Comparison of ENCODE assay signal across 2 cellular contexts in the genomic region with DNA sequence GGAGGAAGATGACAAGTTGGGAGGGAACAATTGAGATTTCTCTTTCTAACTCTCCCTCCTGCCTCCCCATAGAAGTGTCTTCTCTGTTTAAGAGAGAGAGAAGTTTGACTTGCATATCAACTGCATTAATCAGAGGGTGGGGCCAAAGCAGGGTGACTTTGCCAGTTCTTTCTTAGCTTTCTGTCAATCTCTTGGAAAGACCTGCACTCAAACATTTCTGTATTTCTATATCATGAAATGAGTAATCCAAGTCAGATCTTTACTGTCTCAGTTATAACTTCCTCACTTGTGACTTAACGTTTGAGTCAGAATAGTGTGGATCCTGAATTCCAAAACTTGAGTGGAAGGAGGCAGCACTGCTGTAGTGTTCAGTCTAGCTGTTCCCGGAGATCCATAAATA.
TF ChIP-seq lines count a peak whose summit lies in the region.

No MANE protein-coding gene starts in this region.

TF ChIP-seq in SK-N-SH treated with all-trans-retinoic acid at 6 μM for 48 hours, 23 proteins besides CTCF, POLR2A, EP300 and RAD21 (continued from another document):
- TF ChIP-seq, protein P1, sequence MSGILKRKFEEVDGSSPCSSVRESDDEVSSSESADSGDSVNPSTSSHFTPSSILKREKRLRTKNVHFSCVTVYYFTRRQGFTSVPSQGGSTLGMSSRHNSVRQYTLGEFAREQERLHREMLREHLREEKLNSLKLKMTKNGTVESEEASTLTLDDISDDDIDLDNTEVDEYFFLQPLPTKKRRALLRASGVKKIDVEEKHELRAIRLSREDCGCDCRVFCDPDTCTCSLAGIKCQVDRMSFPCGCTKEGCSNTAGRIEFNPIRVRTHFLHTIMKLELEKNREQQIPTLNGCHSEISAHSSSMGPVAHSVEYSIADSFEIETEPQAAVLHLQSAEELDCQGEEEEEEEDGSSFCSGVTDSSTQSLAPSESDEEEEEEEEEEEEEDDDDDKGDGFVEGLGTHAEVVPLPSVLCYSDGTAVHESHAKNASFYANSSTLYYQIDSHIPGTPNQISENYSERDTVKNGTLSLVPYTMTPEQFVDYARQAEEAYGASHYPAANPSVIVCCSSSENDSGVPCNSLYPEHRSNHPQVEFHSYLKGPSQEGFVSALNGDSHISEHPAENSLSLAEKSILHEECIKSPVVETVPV (CRISPR knock-in tag; IDR thresholded peaks at IDR 0.05), result no peak
- no peak for TF ChIP-seq RARB (CRISPR knock-in tag; IDR thresholded peaks at IDR 0.05)
- TF ChIP-seq PPARA (CRISPR knock-in tag; IDR thresholded peaks at IDR 0.05; ENCODE audit: borderline replicate concordance), result no peak
- TF ChIP-seq ISL1 (CRISPR knock-in tag; IDR thresholded peaks at IDR 0.05), result no peak
- no peak for TF ChIP-seq SNAI2 (CRISPR knock-in tag; IDR thresholded peaks at IDR 0.05)
- TF ChIP-seq, protein P2, sequence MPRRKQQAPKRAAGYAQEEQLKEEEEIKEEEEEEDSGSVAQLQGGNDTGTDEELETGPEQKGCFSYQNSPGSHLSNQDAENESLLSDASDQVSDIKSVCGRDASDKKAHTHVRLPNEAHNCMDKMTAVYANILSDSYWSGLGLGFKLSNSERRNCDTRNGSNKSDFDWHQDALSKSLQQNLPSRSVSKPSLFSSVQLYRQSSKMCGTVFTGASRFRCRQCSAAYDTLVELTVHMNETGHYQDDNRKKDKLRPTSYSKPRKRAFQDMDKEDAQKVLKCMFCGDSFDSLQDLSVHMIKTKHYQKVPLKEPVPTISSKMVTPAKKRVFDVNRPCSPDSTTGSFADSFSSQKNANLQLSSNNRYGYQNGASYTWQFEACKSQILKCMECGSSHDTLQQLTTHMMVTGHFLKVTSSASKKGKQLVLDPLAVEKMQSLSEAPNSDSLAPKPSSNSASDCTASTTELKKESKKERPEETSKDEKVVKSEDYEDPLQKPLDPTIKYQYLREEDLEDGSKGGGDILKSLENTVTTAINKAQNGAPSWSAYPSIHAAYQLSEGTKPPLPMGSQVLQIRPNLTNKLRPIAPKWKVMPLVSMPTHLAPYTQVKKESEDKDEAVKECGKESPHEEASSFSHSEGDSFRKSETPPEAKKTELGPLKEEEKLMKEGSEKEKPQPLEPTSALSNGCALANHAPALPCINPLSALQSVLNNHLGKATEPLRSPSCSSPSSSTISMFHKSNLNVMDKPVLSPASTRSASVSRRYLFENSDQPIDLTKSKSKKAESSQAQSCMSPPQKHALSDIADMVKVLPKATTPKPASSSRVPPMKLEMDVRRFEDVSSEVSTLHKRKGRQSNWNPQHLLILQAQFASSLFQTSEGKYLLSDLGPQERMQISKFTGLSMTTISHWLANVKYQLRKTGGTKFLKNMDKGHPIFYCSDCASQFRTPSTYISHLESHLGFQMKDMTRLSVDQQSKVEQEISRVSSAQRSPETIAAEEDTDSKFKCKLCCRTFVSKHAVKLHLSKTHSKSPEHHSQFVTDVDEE (CRISPR knock-in tag; IDR thresholded peaks at IDR 0.05), result no peak
- no peak for TF ChIP-seq OSR1 (CRISPR knock-in tag; IDR thresholded peaks at IDR 0.05)
- TF ChIP-seq CSDC2 (CRISPR knock-in tag; IDR thresholded peaks at IDR 0.05), result no peak
- TF ChIP-seq ZNF565 (CRISPR knock-in tag; conservative IDR thresholded peaks at IDR 0.05; ENCODE audit: low read depth), result no peak
- no peak for TF ChIP-seq ARNTL (CRISPR knock-in tag; IDR thresholded peaks at IDR 0.05; ENCODE audit: borderline replicate concordance, low read depth)
- TF ChIP-seq ZC3H10 (CRISPR knock-in tag; IDR thresholded peaks at IDR 0.05), result no peak
- TF ChIP-seq ZNF8 (CRISPR knock-in tag; IDR thresholded peaks at IDR 0.05), result no peak
- no peak for TF ChIP-seq TOX (CRISPR knock-in tag; IDR thresholded peaks at IDR 0.05; ENCODE audit: borderline replicate concordance)
- TF ChIP-seq ZFP3 (CRISPR knock-in tag; IDR thresholded peaks at IDR 0.05), result no peak
- TF ChIP-seq ESRRG (CRISPR knock-in tag; IDR thresholded peaks at IDR 0.05), result no peak
- TF ChIP-seq, protein P3, sequence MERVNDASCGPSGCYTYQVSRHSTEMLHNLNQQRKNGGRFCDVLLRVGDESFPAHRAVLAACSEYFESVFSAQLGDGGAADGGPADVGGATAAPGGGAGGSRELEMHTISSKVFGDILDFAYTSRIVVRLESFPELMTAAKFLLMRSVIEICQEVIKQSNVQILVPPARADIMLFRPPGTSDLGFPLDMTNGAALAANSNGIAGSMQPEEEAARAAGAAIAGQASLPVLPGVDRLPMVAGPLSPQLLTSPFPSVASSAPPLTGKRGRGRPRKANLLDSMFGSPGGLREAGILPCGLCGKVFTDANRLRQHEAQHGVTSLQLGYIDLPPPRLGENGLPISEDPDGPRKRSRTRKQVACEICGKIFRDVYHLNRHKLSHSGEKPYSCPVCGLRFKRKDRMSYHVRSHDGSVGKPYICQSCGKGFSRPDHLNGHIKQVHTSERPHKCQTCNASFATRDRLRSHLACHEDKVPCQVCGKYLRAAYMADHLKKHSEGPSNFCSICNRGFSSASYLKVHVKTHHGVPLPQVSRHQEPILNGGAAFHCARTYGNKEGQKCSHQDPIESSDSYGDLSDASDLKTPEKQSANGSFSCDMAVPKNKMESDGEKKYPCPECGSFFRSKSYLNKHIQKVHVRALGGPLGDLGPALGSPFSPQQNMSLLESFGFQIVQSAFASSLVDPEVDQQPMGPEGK (CRISPR knock-in tag; IDR thresholded peaks at IDR 0.05; ENCODE audit: borderline replicate concordance), result no peak
- TF ChIP-seq, protein P4, sequence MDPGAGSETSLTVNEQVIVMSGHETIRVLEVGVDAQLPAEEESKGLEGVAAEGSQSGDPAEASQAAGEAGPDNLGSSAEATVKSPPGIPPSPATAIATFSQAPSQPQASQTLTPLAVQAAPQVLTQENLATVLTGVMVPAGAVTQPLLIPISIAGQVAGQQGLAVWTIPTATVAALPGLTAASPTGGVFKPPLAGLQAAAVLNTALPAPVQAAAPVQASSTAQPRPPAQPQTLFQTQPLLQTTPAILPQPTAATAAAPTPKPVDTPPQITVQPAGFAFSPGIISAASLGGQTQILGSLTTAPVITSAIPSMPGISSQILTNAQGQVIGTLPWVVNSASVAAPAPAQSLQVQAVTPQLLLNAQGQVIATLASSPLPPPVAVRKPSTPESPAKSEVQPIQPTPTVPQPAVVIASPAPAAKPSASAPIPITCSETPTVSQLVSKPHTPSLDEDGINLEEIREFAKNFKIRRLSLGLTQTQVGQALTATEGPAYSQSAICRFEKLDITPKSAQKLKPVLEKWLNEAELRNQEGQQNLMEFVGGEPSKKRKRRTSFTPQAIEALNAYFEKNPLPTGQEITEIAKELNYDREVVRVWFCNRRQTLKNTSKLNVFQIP (CRISPR knock-in tag; IDR thresholded peaks at IDR 0.05; ENCODE audit: borderline replicate concordance, low read depth), result no peak
- no peak for TF ChIP-seq TCF4 (CRISPR knock-in tag; IDR thresholded peaks at IDR 0.05; ENCODE audit: borderline replicate concordance)
- no peak for TF ChIP-seq ZFP30 (CRISPR knock-in tag; IDR thresholded peaks at IDR 0.05)

TF ChIP-seq in GM23338, 12 proteins besides CTCF, POLR2A, EP300 and RAD21 (continued from another document):
- TF ChIP-seq, protein P5, sequence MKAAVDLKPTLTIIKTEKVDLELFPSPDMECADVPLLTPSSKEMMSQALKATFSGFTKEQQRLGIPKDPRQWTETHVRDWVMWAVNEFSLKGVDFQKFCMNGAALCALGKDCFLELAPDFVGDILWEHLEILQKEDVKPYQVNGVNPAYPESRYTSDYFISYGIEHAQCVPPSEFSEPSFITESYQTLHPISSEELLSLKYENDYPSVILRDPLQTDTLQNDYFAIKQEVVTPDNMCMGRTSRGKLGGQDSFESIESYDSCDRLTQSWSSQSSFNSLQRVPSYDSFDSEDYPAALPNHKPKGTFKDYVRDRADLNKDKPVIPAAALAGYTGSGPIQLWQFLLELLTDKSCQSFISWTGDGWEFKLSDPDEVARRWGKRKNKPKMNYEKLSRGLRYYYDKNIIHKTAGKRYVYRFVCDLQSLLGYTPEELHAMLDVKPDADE (IDR thresholded peaks at IDR 0.05), result no peak
- TF ChIP-seq ZNF331 (CRISPR knock-in tag; IDR thresholded peaks at IDR 0.05; ENCODE audit: low read depth) (no peak), JUNB (IDR thresholded peaks at IDR 0.05; ENCODE audit: unreplicated experiment) (no peak)
- TF ChIP-seq, protein P6, sequence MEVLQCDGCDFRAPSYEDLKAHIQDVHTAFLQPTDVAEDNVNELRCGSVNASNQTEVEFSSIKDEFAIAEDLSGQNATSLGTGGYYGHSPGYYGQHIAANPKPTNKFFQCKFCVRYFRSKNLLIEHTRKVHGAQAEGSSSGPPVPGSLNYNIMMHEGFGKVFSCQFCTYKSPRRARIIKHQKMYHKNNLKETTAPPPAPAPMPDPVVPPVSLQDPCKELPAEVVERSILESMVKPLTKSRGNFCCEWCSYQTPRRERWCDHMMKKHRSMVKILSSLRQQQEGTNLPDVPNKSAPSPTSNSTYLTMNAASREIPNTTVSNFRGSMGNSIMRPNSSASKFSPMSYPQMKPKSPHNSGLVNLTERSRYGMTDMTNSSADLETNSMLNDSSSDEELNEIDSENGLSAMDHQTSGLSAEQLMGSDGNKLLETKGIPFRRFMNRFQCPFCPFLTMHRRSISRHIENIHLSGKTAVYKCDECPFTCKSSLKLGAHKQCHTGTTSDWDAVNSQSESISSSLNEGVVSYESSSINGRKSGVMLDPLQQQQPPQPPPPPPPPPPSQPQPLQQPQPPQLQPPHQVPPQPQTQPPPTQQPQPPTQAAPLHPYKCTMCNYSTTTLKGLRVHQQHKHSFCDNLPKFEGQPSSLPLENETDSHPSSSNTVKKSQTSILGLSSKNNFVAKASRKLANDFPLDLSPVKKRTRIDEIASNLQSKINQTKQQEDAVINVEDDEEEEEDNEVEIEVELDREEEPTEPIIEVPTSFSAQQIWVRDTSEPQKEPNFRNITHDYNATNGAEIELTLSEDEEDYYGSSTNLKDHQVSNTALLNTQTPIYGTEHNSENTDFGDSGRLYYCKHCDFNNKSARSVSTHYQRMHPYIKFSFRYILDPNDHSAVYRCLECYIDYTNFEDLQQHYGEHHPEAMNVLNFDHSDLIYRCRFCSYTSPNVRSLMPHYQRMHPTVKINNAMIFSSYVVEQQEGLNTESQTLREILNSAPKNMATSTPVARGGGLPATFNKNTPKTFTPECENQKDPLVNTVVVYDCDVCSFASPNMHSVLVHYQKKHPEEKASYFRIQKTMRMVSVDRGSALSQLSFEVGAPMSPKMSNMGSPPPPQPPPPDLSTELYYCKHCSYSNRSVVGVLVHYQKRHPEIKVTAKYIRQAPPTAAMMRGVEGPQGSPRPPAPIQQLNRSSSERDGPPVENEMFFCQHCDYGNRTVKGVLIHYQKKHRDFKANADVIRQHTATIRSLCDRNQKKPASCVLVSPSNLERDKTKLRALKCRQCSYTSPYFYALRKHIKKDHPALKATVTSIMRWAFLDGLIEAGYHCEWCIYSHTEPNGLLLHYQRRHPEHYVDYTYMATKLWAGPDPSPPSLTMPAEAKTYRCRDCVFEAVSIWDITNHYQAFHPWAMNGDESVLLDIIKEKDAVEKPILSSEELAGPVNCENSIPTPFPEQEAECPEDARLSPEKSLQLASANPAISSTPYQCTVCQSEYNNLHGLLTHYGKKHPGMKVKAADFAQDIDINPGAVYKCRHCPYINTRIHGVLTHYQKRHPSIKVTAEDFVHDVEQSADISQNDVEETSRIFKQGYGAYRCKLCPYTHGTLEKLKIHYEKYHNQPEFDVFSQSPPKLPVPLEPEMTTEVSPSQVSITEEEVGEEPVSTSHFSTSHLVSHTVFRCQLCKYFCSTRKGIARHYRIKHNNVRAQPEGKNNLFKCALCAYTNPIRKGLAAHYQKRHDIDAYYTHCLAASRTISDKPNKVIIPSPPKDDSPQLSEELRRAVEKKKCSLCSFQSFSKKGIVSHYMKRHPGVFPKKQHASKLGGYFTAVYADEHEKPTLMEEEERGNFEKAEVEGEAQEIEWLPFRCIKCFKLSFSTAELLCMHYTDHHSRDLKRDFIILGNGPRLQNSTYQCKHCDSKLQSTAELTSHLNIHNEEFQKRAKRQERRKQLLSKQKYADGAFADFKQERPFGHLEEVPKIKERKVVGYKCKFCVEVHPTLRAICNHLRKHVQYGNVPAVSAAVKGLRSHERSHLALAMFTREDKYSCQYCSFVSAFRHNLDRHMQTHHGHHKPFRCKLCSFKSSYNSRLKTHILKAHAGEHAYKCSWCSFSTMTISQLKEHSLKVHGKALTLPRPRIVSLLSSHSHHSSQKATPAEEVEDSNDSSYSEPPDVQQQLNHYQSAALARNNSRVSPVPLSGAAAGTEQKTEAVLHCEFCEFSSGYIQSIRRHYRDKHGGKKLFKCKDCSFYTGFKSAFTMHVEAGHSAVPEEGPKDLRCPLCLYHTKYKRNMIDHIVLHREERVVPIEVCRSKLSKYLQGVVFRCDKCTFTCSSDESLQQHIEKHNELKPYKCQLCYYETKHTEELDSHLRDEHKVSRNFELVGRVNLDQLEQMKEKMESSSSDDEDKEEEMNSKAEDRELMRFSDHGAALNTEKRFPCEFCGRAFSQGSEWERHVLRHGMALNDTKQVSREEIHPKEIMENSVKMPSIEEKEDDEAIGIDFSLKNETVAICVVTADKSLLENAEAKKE (CRISPR knock-in tag; IDR thresholded peaks at IDR 0.05), result no peak
- TF ChIP-seq, protein P7, sequence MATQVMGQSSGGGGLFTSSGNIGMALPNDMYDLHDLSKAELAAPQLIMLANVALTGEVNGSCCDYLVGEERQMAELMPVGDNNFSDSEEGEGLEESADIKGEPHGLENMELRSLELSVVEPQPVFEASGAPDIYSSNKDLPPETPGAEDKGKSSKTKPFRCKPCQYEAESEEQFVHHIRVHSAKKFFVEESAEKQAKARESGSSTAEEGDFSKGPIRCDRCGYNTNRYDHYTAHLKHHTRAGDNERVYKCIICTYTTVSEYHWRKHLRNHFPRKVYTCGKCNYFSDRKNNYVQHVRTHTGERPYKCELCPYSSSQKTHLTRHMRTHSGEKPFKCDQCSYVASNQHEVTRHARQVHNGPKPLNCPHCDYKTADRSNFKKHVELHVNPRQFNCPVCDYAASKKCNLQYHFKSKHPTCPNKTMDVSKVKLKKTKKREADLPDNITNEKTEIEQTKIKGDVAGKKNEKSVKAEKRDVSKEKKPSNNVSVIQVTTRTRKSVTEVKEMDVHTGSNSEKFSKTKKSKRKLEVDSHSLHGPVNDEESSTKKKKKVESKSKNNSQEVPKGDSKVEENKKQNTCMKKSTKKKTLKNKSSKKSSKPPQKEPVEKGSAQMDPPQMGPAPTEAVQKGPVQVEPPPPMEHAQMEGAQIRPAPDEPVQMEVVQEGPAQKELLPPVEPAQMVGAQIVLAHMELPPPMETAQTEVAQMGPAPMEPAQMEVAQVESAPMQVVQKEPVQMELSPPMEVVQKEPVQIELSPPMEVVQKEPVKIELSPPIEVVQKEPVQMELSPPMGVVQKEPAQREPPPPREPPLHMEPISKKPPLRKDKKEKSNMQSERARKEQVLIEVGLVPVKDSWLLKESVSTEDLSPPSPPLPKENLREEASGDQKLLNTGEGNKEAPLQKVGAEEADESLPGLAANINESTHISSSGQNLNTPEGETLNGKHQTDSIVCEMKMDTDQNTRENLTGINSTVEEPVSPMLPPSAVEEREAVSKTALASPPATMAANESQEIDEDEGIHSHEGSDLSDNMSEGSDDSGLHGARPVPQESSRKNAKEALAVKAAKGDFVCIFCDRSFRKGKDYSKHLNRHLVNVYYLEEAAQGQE (IDR thresholded peaks at IDR 0.05; ENCODE audit: unreplicated experiment), result no peak
TF ChIP-seq in GM23338: peak in this region for 0.
